ENCODE assay signal across 8 cellular contexts in genomic region chr9:36400332-36401178, GRCh38. TPM values are rescaled to one million over a fixed set of nuclear protein-coding genes. Genes with fewer than 3 reads are reported as not detected.
DNase-seq lines count a peak whose midpoint lies in the region; ATAC-seq and TF ChIP-seq lines count a peak whose summit lies in the region.

No MANE protein-coding gene starts in this region.

- H3K9me3 Mint-ChIP-seq in CD4-positive, CD25-positive, alpha-beta regulatory T cell, result no peaks in the 10 kb centered on the region
- no peaks in the 10 kb centered on the region for H3K9me3 Mint-ChIP-seq in activated CD8-positive, alpha-beta T cell treated with anti-CD3 and anti-CD28 coated beads for 36 hours

- peak overlapping the region; percentile 91 to 100 (median 94) for H3K4me3 Mint-ChIP-seq in CD4-positive, CD25-positive, alpha-beta regulatory T cell
- H3K4me3 Mint-ChIP-seq in activated CD8-positive, alpha-beta T cell treated with anti-CD3 and anti-CD28 coated beads for 36 hours, result peak overlapping the region; percentile 86

- peak overlapping the region; percentile 83 to 100 (median 97) for H3K27ac Mint-ChIP-seq in CD4-positive, CD25-positive, alpha-beta regulatory T cell
- H3K27ac Mint-ChIP-seq in activated CD8-positive, alpha-beta T cell treated with anti-CD3 and anti-CD28 coated beads for 36 hours, result peak overlapping the region; percentile 94

- H3K27ac ChIP-seq in CD4-positive, CD25-positive, alpha-beta regulatory T cell (ENCODE audit: insufficient read depth, low read length, poor library complexity, severe bottlenecking), result peak overlapping the region; percentile 99

- no peaks in the 10 kb centered on the region for H3K27me3 ChIP-seq in CD4-positive, CD25-positive, alpha-beta regulatory T cell (ENCODE audit: control insufficient read depth, insufficient read depth, low read length)

- H3K4me1 Mint-ChIP-seq in CD4-positive, CD25-positive, alpha-beta regulatory T cell, result peaks cover 32 to 55% (median 41%) of the 10 kb centered on the region in 4 donors
- H3K4me1 Mint-ChIP-seq in activated CD8-positive, alpha-beta T cell treated with anti-CD3 and anti-CD28 coated beads for 36 hours (ENCODE audit: low read depth), result peaks cover 46% of the 10 kb centered on the region

- intact Hi-C loops in activated CD8-positive, alpha-beta T cell treated with anti-CD3 and anti-CD28 coated beads for 36 hours (cut with micrococcal nuclease), result no loop called here

- peak; percentile 89 to 91 (median 90) for DNase-seq in CD4-positive, CD25-positive, alpha-beta regulatory T cell
- DNase-seq in NCI-H82 (lab: John Stamatoyannopoulos, UW) (peak; percentile 89), ecto neural progenitor cell (ENCODE audit: low spot score) (peak; percentile 95), lung microvascular endothelial cell (ENCODE audit: low read depth in 2 of 2) (peak; percentile 87 to 92)
- DNase-seq in activated CD8-positive, alpha-beta T cell treated with anti-CD3 and anti-CD28 coated beads for 36 hours, result peak; percentile 89
- DNase-seq in stimulated activated CD4-positive, alpha-beta T cell treated with anti-CD3 and anti-CD28 coated beads, TNF-alpha, amount 100 ng/mL, for 4 hours (ENCODE audit: low read depth in 3 of 3), result peak; percentile 84 to 92 (median 85)

- peaks cover 7% of the 10 kb centered on the region for H3K36me3 Mint-ChIP-seq in CD4-positive, CD25-positive, alpha-beta regulatory T cell
- peaks cover 12% of the 10 kb centered on the region for H3K36me3 Mint-ChIP-seq in activated CD8-positive, alpha-beta T cell treated with anti-CD3 and anti-CD28 coated beads for 36 hours (ENCODE audit: low read depth)

- peaks cover 5% of the 10 kb centered on the region for H3K27me3 Mint-ChIP-seq in CD4-positive, CD25-positive, alpha-beta regulatory T cell
- H3K27me3 Mint-ChIP-seq in activated CD8-positive, alpha-beta T cell treated with anti-CD3 and anti-CD28 coated beads for 36 hours, result no peaks in the 10 kb centered on the region

- POLR2A ChIA-PET in activated CD8-positive, alpha-beta T cell treated with anti-CD3 and anti-CD28 coated beads for 36 hours (lab: Charles Lee), result interaction anchor here (0.8 to 1.2 kb wide), 3 partner anchors 36 to 177 kb away, joined by 3 read pairs; no protein-coding TSS in a partner anchor

- H3K36me3 ChIP-seq in CD4-positive, CD25-positive, alpha-beta regulatory T cell (ENCODE audit: control insufficient read depth, insufficient read depth, low read length), result peaks cover 15% of the 10 kb centered on the region

- no peaks in the 10 kb centered on the region for H3K9me3 ChIP-seq in CD4-positive, CD25-positive, alpha-beta regulatory T cell (ENCODE audit: control insufficient read depth in 2 of 2, low read length in 2 of 2)

- CTCF ChIA-PET in activated CD8-positive, alpha-beta T cell treated with anti-CD3 and anti-CD28 coated beads for 36 hours (lab: Charles Lee), result interaction anchor here (1.2 kb wide), 1 partner anchor 10 kb away, joined by 3 read pairs; no protein-coding TSS in a partner anchor

- peaks cover 42% of the 10 kb centered on the region for H3K4me1 ChIP-seq in CD4-positive, CD25-positive, alpha-beta regulatory T cell (ENCODE audit: control insufficient read depth, insufficient read depth, low read length, poor library complexity, severe bottlenecking)

- TF ChIP-seq CTCF in activated CD8-positive, alpha-beta T cell treated with anti-CD3 and anti-CD28 coated beads for 36 hours (IDR thresholded peaks at IDR 0.05), result no peak

- peak overlapping the region; percentile 97 for H3K4me3 ChIP-seq in CD4-positive, CD25-positive, alpha-beta regulatory T cell (ENCODE audit: low read depth, low read length)

- peak; percentile 76 to 79 for ATAC-seq in CD4-positive, CD25-positive, alpha-beta regulatory T cell (ENCODE audit: low read depth in 2 of 2)
- ATAC-seq in GM19438 (IDR thresholded peaks at IDR 0.05; ENCODE audit: low read depth, unreplicated experiment) (peak; percentile 72), HG03565 (IDR thresholded peaks at IDR 0.05; ENCODE audit: unreplicated experiment) (peak; percentile 70)
- peak; percentile 83 for ATAC-seq in activated CD8-positive, alpha-beta T cell treated with anti-CD3 and anti-CD28 coated beads for 36 hours

RNA-seq across cellular contexts. Expression of gene RNF38, which starts 0.5 kb away (rescaled TPM):
- total RNA-seq in CD4-positive, CD25-positive, alpha-beta regulatory T cell, result 103 TPM
- 10 to 100 TPM; 16.0 to 22.8 (median 19.2) TPM for polyA plus RNA-seq in CD4-positive, CD25-positive, alpha-beta regulatory T cell
- total RNA-seq in activated CD8-positive, alpha-beta T cell treated with anti-CD3 and anti-CD28 coated beads for 36 hours, result 10 to 100 TPM; 33.7 to 36.4 TPM
- total RNA-seq in lung microvascular endothelial cell, result 17.2 and 21.0 TPM in 2 replicates

Comparison
In these comparisons a context has a peak if more than half of its experiments do, and no peak if none do; other contexts are left out.
1. Peak in every context shown above with its lines: DNase-seq, ATAC-seq, H3K4me3 ChIP-seq and H3K27ac ChIP-seq.